1 cellular context compared by ENCODE assay signal in genomic region chr4:165336743-165337142, GRCh38.
A peak's percentile ranks its signal among the peaks of the same experiment; 100 is the strongest.
TF ChIP-seq lines count a peak whose summit lies in the region.

No MANE protein-coding gene starts in this region.

TF ChIP-seq in K562, 482 proteins besides CTCF, POLR2A, EP300 and RAD21:
- TF ChIP-seq POLR2AphosphoS2 (IDR thresholded peaks at IDR 0.05; ENCODE audit: low read length) (peak; percentile 38; the same call in 1 of the 2 replicates), POLR2AphosphoS5 (IDR thresholded peaks at IDR 0.05; ENCODE audit: control insufficient read depth, insufficient read depth, low read depth, low read length) (peak; percentile 20; the same call in 1 of the 2 replicates), POLR2B (IDR thresholded peaks at IDR 0.05; ENCODE audit: low read depth, partially characterized antibody) (no peak)
